Comparison of ENCODE assay signal across 15 cellular contexts in the genomic region with DNA sequence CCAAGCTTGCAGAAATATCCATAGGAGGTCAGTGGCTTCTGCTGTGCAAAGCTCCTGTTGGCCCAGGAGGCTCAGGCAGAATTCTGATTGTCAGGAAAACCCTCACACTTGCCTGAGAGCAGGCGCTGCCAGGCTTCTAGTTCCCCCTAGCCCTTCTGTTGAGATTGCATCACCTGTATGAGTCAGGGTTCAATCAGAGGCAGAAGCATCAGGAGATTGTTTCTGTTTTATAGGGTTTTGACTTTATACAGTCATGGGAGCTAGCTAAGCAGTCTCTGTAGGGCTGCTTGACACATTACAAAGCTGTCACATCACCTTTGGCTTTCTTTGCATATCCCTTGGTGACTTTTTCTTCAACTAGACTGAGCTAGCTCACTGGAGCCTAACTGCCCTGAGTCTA. TPM values are rescaled to one million over a fixed set of nuclear protein-coding genes. Genes with fewer than 3 reads are reported as not detected.
DNase-seq lines count a peak whose midpoint lies in the region; ATAC-seq and TF ChIP-seq lines count a peak whose summit lies in the region.
"Had no signal": no experiment of that assay in that cellular context is flagged by ENCODE, and none has a peak within 500 bp of the region (broad histone marks: within the 10 kb centered on the region; RNA-seq: fewer than 3 reads in every experiment).

No MANE protein-coding gene starts in this region.

- peak; percentile 96 for ATAC-seq in activated T-cell treated with anti-CD3 and anti-CD28 coated beads, Interleukin-2, amount 50 U/mL, for 72 hours (replicated peaks in 1 of 2)
- ATAC-seq in stimulated activated effector memory CD8-positive, alpha-beta T cell treated with anti-CD3 and anti-CD28 coated beads, Interleukin-12 subunit alpha, Interleukin-12 subunit beta, amount 100 ng/mL, for 72 hours = peak; percentile 47
- ATAC-seq in CD8-positive, alpha-beta T cell = no peak

- H3K36me3 ChIP-seq in CD8-positive, alpha-beta T cell (ENCODE audit: insufficient read depth, low read length) = no peaks in the 10 kb centered on the region
- H3K36me3 ChIP-seq: BE2C, uterus had no signal

- H3K27ac ChIP-seq in epithelial cell of prostate = no peak overlapping the region
- H3K27ac ChIP-seq in CD8-positive, alpha-beta T cell (ENCODE audit: low read depth, low read length) = no peak overlapping the region
- H3K27ac ChIP-seq: uterus had no signal

- H3K27me3 ChIP-seq in CD8-positive, alpha-beta T cell (ENCODE audit: insufficient read depth, low read length) = no peaks in the 10 kb centered on the region
- H3K27me3 ChIP-seq: BE2C, uterus had no signal

- H3K36me3 Mint-ChIP-seq in activated T-cell treated with anti-CD3 and anti-CD28 coated beads, Interleukin-2, amount 50 U/mL, for 72 hours (ENCODE audit: insufficient read depth in 2 of 2) = peaks cover 1 to 2% of the 10 kb centered on the region in 2 donors
- H3K36me3 Mint-ChIP-seq in stimulated activated effector memory CD8-positive, alpha-beta T cell treated with anti-CD3 and anti-CD28 coated beads, Interleukin-12 subunit alpha, Interleukin-12 subunit beta, amount 100 ng/mL, for 72 hours = peaks cover 4% of the 10 kb centered on the region
- H3K36me3 Mint-ChIP-seq in CD8-positive, alpha-beta T cell = no peaks in the 10 kb centered on the region
- H3K36me3 Mint-ChIP-seq: immature natural killer cell had no signal

- POLR2A ChIA-PET in CD8-positive, alpha-beta T cell (lab: Charles Lee) = no interaction called here

- peak; percentile 19 to 20 for DNase-seq in activated T-cell treated with anti-CD3 and anti-CD28 coated beads, Interleukin-2, amount 50 U/mL, for 72 hours
- DNase-seq in activated T-cell treated with anti-CD3 and anti-CD28 coated beads, Interleukin-2, amount 50 U/mL, for 48 hours = no peak
- peak; percentile 29 for DNase-seq in NOMO-1 treated with dmso at 0.1 percent for 144 hours (lab: John Stamatoyannopoulos, UW; ENCODE audit: unreplicated experiment)
- peak; percentile 61 for DNase-seq in epithelial cell of prostate (ENCODE audit: low read depth, low spot score)
- no peak for DNase-seq in stimulated activated effector memory CD8-positive, alpha-beta T cell treated with anti-CD3 and anti-CD28 coated beads, Interleukin-12 subunit alpha, Interleukin-12 subunit beta, amount 100 ng/mL, for 72 hours (ENCODE audit: low spot score in 2 of 2)
- no peak for DNase-seq in CD8-positive, alpha-beta T cell
- DNase-seq in NCI-H2227 (lab: John Stamatoyannopoulos, UW; ENCODE audit: unreplicated experiment) = no peak
- DNase-seq in GM03348 (ENCODE audit: low spot score) = no peak
- DNase-seq: activated T-cell treated with anti-CD3 and anti-CD28 coated beads for 4 hours, BE2C, dermis blood vessel endothelial cell, immature natural killer cell, NCI-H146, nucleus accumbens, uterus had no signal

- peak overlapping the region in 1 of 2 donors; percentile 40 for H3K4me3 Mint-ChIP-seq in activated T-cell treated with anti-CD3 and anti-CD28 coated beads, Interleukin-2, amount 50 U/mL, for 72 hours
- H3K4me3 Mint-ChIP-seq in stimulated activated effector memory CD8-positive, alpha-beta T cell treated with anti-CD3 and anti-CD28 coated beads, Interleukin-12 subunit alpha, Interleukin-12 subunit beta, amount 100 ng/mL, for 72 hours = no peak overlapping the region
- H3K4me3 Mint-ChIP-seq in CD8-positive, alpha-beta T cell = no peak overlapping the region
- H3K4me3 Mint-ChIP-seq: immature natural killer cell had no signal

- TF ChIP-seq CTCF in CD8-positive, alpha-beta T cell (IDR thresholded peaks at IDR 0.05) = no peak

- H3K4me3 ChIP-seq in CD8-positive, alpha-beta T cell (ENCODE audit: low read depth, low read length) = no peak overlapping the region
- H3K4me3 ChIP-seq: uterus had no signal

- H3K27ac Mint-ChIP-seq in activated T-cell treated with anti-CD3 and anti-CD28 coated beads, Interleukin-2, amount 50 U/mL, for 72 hours = no peak overlapping the region
- H3K27ac Mint-ChIP-seq in stimulated activated effector memory CD8-positive, alpha-beta T cell treated with anti-CD3 and anti-CD28 coated beads, Interleukin-12 subunit alpha, Interleukin-12 subunit beta, amount 100 ng/mL, for 72 hours = no peak overlapping the region
- no peak overlapping the region for H3K27ac Mint-ChIP-seq in CD8-positive, alpha-beta T cell
- H3K27ac Mint-ChIP-seq: immature natural killer cell had no signal

- H3K4me1 Mint-ChIP-seq in activated T-cell treated with anti-CD3 and anti-CD28 coated beads, Interleukin-2, amount 50 U/mL, for 72 hours (ENCODE audit: low read depth) = peaks cover 20% of the 10 kb centered on the region
- H3K4me1 Mint-ChIP-seq in stimulated activated effector memory CD8-positive, alpha-beta T cell treated with anti-CD3 and anti-CD28 coated beads, Interleukin-12 subunit alpha, Interleukin-12 subunit beta, amount 100 ng/mL, for 72 hours = no peaks in the 10 kb centered on the region
- H3K4me1 Mint-ChIP-seq in CD8-positive, alpha-beta T cell (ENCODE audit: low read depth) = no peaks in the 10 kb centered on the region
- H3K4me1 Mint-ChIP-seq: immature natural killer cell had no signal

- intact Hi-C loops in CD8-positive, alpha-beta T cell (cut with DNase I, micrococcal nuclease) = no loop called here

- peaks cover 24% of the 10 kb centered on the region for H3K27me3 Mint-ChIP-seq in activated T-cell treated with anti-CD3 and anti-CD28 coated beads, Interleukin-2, amount 50 U/mL, for 72 hours (ENCODE audit: low read depth)
- H3K27me3 Mint-ChIP-seq in CD8-positive, alpha-beta T cell (ENCODE audit: low read depth) = no peaks in the 10 kb centered on the region

- no peaks in the 10 kb centered on the region for H3K9me3 ChIP-seq in CD8-positive, alpha-beta T cell (ENCODE audit: low read length)
- H3K9me3 ChIP-seq: BE2C, uterus had no signal

- H3K4me1 ChIP-seq in CD8-positive, alpha-beta T cell (ENCODE audit: insufficient read depth, low read length) = no peaks in the 10 kb centered on the region
- H3K4me1 ChIP-seq: BE2C, uterus had no signal

- CTCF ChIA-PET in CD8-positive, alpha-beta T cell (lab: Charles Lee) = no interaction called here

- H3K9me3 Mint-ChIP-seq in activated T-cell treated with anti-CD3 and anti-CD28 coated beads, Interleukin-2, amount 50 U/mL, for 72 hours = no peaks in the 10 kb centered on the region
- H3K9me3 Mint-ChIP-seq in stimulated activated effector memory CD8-positive, alpha-beta T cell treated with anti-CD3 and anti-CD28 coated beads, Interleukin-12 subunit alpha, Interleukin-12 subunit beta, amount 100 ng/mL, for 72 hours = no peaks in the 10 kb centered on the region
- no peaks in the 10 kb centered on the region for H3K9me3 Mint-ChIP-seq in CD8-positive, alpha-beta T cell
- H3K9me3 Mint-ChIP-seq: immature natural killer cell had no signal

RNA-seq across cellular contexts. Expression of gene DIPK2B, which starts 27.8 kb away (rescaled TPM):
- under 1 TPM in 1 of 2 donors, not detected in 1; 0.05 TPM for total RNA-seq in activated T-cell treated with anti-CD3 and anti-CD28 coated beads, Interleukin-2, amount 50 U/mL, for 72 hours
- not detected for total RNA-seq in CD8-positive, alpha-beta T cell

Comparison
In these comparisons a context has a peak if more than half of its experiments do, and no peak if none do; other contexts are left out.
1. DNase-seq: peak in activated T-cell treated with anti-CD3 and anti-CD28 coated beads, Interleukin-2, amount 50 U/mL, for 72 hours (2 of 2), NOMO-1 treated with dmso at 0.1 percent for 144 hours (single experiment) and epithelial cell of prostate (single experiment); none in activated T-cell treated with anti-CD3 and anti-CD28 coated beads, Interleukin-2, amount 50 U/mL, for 48 hours (0 of 2), stimulated activated effector memory CD8-positive, alpha-beta T cell treated with anti-CD3 and anti-CD28 coated beads, Interleukin-12 subunit alpha, Interleukin-12 subunit beta, amount 100 ng/mL, for 72 hours (0 of 2), CD8-positive, alpha-beta T cell (0 of 7), NCI-H2227 (single experiment) and GM03348 (single experiment).